Comparison of ENCODE assay signal across 15 cellular contexts in genomic region chr3:62373714-62374333, GRCh38. TPM values are rescaled to one million over a fixed set of nuclear protein-coding genes. Genes with fewer than 3 reads are reported as not detected.
DNase-seq lines count a peak whose midpoint lies in the region; ATAC-seq and TF ChIP-seq lines count a peak whose summit lies in the region.
"Had no signal": no experiment of that assay in that cellular context is flagged by ENCODE, and none has a peak within 500 bp of the region (broad histone marks: within the 10 kb centered on the region; RNA-seq: fewer than 3 reads in every experiment).

No MANE protein-coding gene starts in this region.

- intact Hi-C loops in lower leg skin (cut with DNase I; ENCODE audit: low total_unique reads), result no loop called here

- H3K4me1 Mint-ChIP-seq in activated naive CD8-positive, alpha-beta T cell (ENCODE audit: low read depth), result peaks cover 10% of the 10 kb centered on the region
- H3K4me1 Mint-ChIP-seq in activated naive CD8-positive, alpha-beta T cell treated with anti-CD3 and anti-CD28 coated beads for 36 hours, result peaks cover 14% of the 10 kb centered on the region
- peaks cover 62% of the 10 kb centered on the region for H3K4me1 Mint-ChIP-seq in brain

- no peak overlapping the region for H3K27ac ChIP-seq in tibial nerve
- H3K27ac ChIP-seq: C4-2B had no signal

- H3K9me3 Mint-ChIP-seq in activated naive CD8-positive, alpha-beta T cell (ENCODE audit: low read depth), result no peaks in the 10 kb centered on the region
- no peaks in the 10 kb centered on the region for H3K9me3 Mint-ChIP-seq in activated naive CD8-positive, alpha-beta T cell treated with anti-CD3 and anti-CD28 coated beads for 36 hours
- H3K9me3 Mint-ChIP-seq in brain, result peaks cover 0 to 14% (median 2%) of the 10 kb centered on the region in 5 experiments

- H3K36me3 ChIP-seq in tibial nerve, result no peaks in the 10 kb centered on the region

- in situ Hi-C loops in G401 (cut with HindIII; ENCODE audit: low sequenced_read_pairs), result no loop called here

- peaks cover 0 to 87% (median 26%) of the 10 kb centered on the region in 4 donors for H3K4me1 ChIP-seq in tibial nerve

- DNase-seq in activated naive CD8-positive, alpha-beta T cell treated with anti-CD3 and anti-CD28 coated beads for 36 hours, result no peak
- no peak for DNase-seq in lower leg skin (ENCODE audit: low spot score in 2 of 2)
- no peak for DNase-seq in tibial nerve (ENCODE audit: low spot score in 2 of 2)
- no peak for DNase-seq in G401 (ENCODE audit: low spot score)
- DNase-seq: NCI-H1694 treated with DMSO at 0.1 percent for 48 hours; stimulated activated CD4-positive, alpha-beta T cell treated with anti-CD3 and anti-CD28 coated beads, Interleukin-4, amount 100 ng/mL, for 4 hours; T-helper 2 cell had no signal

- H3K4me3 ChIP-seq in lower leg skin (ENCODE audit: low read depth, poor library complexity, severe bottlenecking) (peak overlapping the region; percentile 11), tibial nerve (peak overlapping the region in 3 of 4 donors; percentile 14 to 38 (median 25))

- H3K27me3 ChIP-seq in tibial nerve, result peaks cover 6 to 98% of the 10 kb centered on the region in 2 donors

- H3K27me3 Mint-ChIP-seq in activated naive CD8-positive, alpha-beta T cell, result peaks cover 50% of the 10 kb centered on the region
- peaks cover 95% of the 10 kb centered on the region for H3K27me3 Mint-ChIP-seq in activated naive CD8-positive, alpha-beta T cell treated with anti-CD3 and anti-CD28 coated beads for 36 hours
- peaks cover 100% of the 10 kb centered on the region for H3K27me3 Mint-ChIP-seq in brain

- 0 to 3% methylated on average over 35 to 47 of the region's 47 CpGs for WGBS in lower leg skin, 2 donors
- 1 to 2% methylated on average over 35 to 44 of the region's 47 CpGs for WGBS in tibial nerve, 2 donors

- ATAC-seq in HG03565 (IDR thresholded peaks at IDR 0.05; ENCODE audit: unreplicated experiment), result no peak
- no peak for ATAC-seq in GM18502 (IDR thresholded peaks at IDR 0.05; ENCODE audit: poor library complexity, unreplicated experiment)
- ATAC-seq: HepG2 had no signal

- H3K4me3 Mint-ChIP-seq in activated naive CD8-positive, alpha-beta T cell, result peak overlapping the region; percentile 42
- H3K4me3 Mint-ChIP-seq in activated naive CD8-positive, alpha-beta T cell treated with anti-CD3 and anti-CD28 coated beads for 36 hours, result no peak overlapping the region
- H3K4me3 Mint-ChIP-seq in brain, result peak overlapping the region; percentile 75 to 92 (median 82)

- H3K9me3 ChIP-seq in tibial nerve, result no peaks in the 10 kb centered on the region

- no peaks in the 10 kb centered on the region for H3K36me3 Mint-ChIP-seq in activated naive CD8-positive, alpha-beta T cell
- H3K36me3 Mint-ChIP-seq in activated naive CD8-positive, alpha-beta T cell treated with anti-CD3 and anti-CD28 coated beads for 36 hours, result no peaks in the 10 kb centered on the region
- peaks cover 3% of the 10 kb centered on the region for H3K36me3 Mint-ChIP-seq in brain

- H3K27ac Mint-ChIP-seq in activated naive CD8-positive, alpha-beta T cell, result no peak overlapping the region
- H3K27ac Mint-ChIP-seq in activated naive CD8-positive, alpha-beta T cell treated with anti-CD3 and anti-CD28 coated beads for 36 hours, result no peak overlapping the region
- H3K27ac Mint-ChIP-seq in brain, result peak overlapping the region; percentile 39 to 100 (median 86)

- TF ChIP-seq CTCF in brain (conservative IDR thresholded peaks at IDR 0.05) (no peak), lower leg skin (IDR thresholded peaks at IDR 0.05) (no peak), tibial nerve (IDR thresholded peaks at IDR 0.05) (no peak)

- TF ChIP-seq EP300 in tibial nerve (IDR thresholded peaks at IDR 0.05), result no peak

- TF ChIP-seq POLR2A in lower leg skin (IDR thresholded peaks at IDR 0.05), result no peak
- TF ChIP-seq POLR2A in tibial nerve (IDR thresholded peaks at IDR 0.05), result no peak

RNA-seq across cellular contexts. Expression of gene FEZF2, which starts 0.5 kb away (rescaled TPM):
- not detected for total RNA-seq in activated naive CD8-positive, alpha-beta T cell treated with anti-CD3 and anti-CD28 coated beads for 36 hours
- polyA plus RNA-seq in brain (ENCODE audit: insufficient read depth, low read depth, low replicate concordance), result 4.6 TPM
- total RNA-seq in lower leg skin, result not detected
- total RNA-seq in tibial nerve, result not detected
- total RNA-seq in G401 (2014; rRNA removed; shearing (Covaris generic)), result not detected in 2 replicates
- total RNA-seq: epithelial cell of proximal tubule, HepG2, subcutaneous adipose tissue had no signal
- polyA plus RNA-seq: HepG2 had no signal

Comparison
In these comparisons a context has a peak if more than half of its experiments do, and no peak if none do; other contexts are left out.
1. H3K27ac Mint-ChIP-seq: peak in brain (5 of 5); none in activated naive CD8-positive, alpha-beta T cell (single experiment) and activated naive CD8-positive, alpha-beta T cell treated with anti-CD3 and anti-CD28 coated beads for 36 hours (single experiment).